ENCODE assay signal across 8 cellular contexts in genomic region chrX:53080628-53081580, GRCh38. TPM values are rescaled to one million over a fixed set of nuclear protein-coding genes. Genes with fewer than 3 reads are reported as not detected.
DNase-seq lines count a peak whose midpoint lies in the region; ATAC-seq and TF ChIP-seq lines count a peak whose summit lies in the region.

No MANE protein-coding gene starts in this region.

- peaks cover 9% of the 10 kb centered on the region for H3K36me3 Mint-ChIP-seq in type B pancreatic cell

- H3K36me3 ChIP-seq in cardiac muscle cell (peaks cover 4% of the 10 kb centered on the region), adrenal gland (replicated peaks in 1 of 2) (peaks cover 0 to 9% of the 10 kb centered on the region in 2 donors)

- peak overlapping the region; percentile 86 for H3K4me3 Mint-ChIP-seq in type B pancreatic cell

- ATAC-seq in Right ventricle myocardium superior (ENCODE audit: poor library complexity): no peak
- no peak for ATAC-seq in GM19035 (IDR thresholded peaks at IDR 0.05; ENCODE audit: unreplicated experiment)
- ATAC-seq in GM18505 (IDR thresholded peaks at IDR 0.05; ENCODE audit: unreplicated experiment): no peak

- H3K4me1 Mint-ChIP-seq in type B pancreatic cell (ENCODE audit: unreplicated experiment): peaks cover 21% of the 10 kb centered on the region

- TF ChIP-seq POLR2A in adrenal gland (IDR thresholded peaks at IDR 0.05) (no peak), GM18505 (IDR thresholded peaks at IDR 0.05; ENCODE audit: borderline replicate concordance, extremely low read depth, insufficient read depth, insufficient read length) (no peak)

- H3K27ac Mint-ChIP-seq in type B pancreatic cell: peak overlapping the region; percentile 87

- H3K27me3 ChIP-seq in cardiac muscle cell (no peaks in the 10 kb centered on the region), adrenal gland (no peaks in the 10 kb centered on the region)

- H3K4me3 ChIP-seq in cardiac muscle cell (peak overlapping the region; percentile 5), adrenal gland (peak overlapping the region in 1 of 4 donors; percentile 79)

- intact Hi-C loops in Right ventricle myocardium superior (cut with DNase I) (no loop called here), adrenal gland (cut with DNase I) (no loop called here)

- peak overlapping the region; percentile 87 for H3K27ac ChIP-seq in cardiac muscle cell
- H3K27ac ChIP-seq in adrenal gland: peak overlapping the region in 4 of 5 donors; percentile 44 to 97 (median 70)

- no peaks in the 10 kb centered on the region for H3K9me3 Mint-ChIP-seq in type B pancreatic cell

- WGBS in adrenal gland, 4 donors: 22 to 70% (median 38%) methylated on average over 4 to 17 of the region's 17 CpGs

- no peak for TF ChIP-seq CTCF in cardiac muscle cell (IDR thresholded peaks at IDR 0.05; ENCODE audit: low read depth, low read length)
- TF ChIP-seq CTCF in adrenal gland (IDR thresholded peaks at IDR 0.05): no peak
- no peak for TF ChIP-seq CTCF in type B pancreatic cell (conservative IDR thresholded peaks at IDR 0.05)

- H3K4me1 ChIP-seq in cardiac muscle cell (ENCODE audit: low read depth) (peaks cover 5% of the 10 kb centered on the region), adrenal gland (replicated peaks in 1 of 2) (peaks cover 3 to 7% of the 10 kb centered on the region in 2 donors)

- H3K9me3 ChIP-seq in cardiac muscle cell (ENCODE audit: low read depth): no peaks in the 10 kb centered on the region
- H3K9me3 ChIP-seq in adrenal gland (replicated peaks in 1 of 3): no peaks in the 10 kb centered on the region

- H3K27me3 Mint-ChIP-seq in type B pancreatic cell: no peaks in the 10 kb centered on the region

- DNase-seq in cardiac muscle cell (ENCODE audit: low read depth in 1 of 2, low spot score in 1 of 2) (peak in 1 of 2 donors; percentile 48), Right ventricle myocardium superior (no peak), adrenal gland (no peak), lung microvascular endothelial cell (ENCODE audit: low read depth in 2 of 2) (peak; percentile 18 to 40), type B pancreatic cell (ENCODE audit: extremely low spot score, unreplicated experiment) (peak; percentile 29), ecto neural progenitor cell (ENCODE audit: low spot score) (no peak)

RNA-seq across cellular contexts. Expression of gene TSPYL2, which starts 1.3 kb away (rescaled TPM):
- total RNA-seq in cardiac muscle cell (33.4 and 36.8 TPM in 2 replicates), Right ventricle myocardium superior (33.4 TPM), adrenal gland (100 to 1,000 TPM in 2 of 8 donors, 10 to 100 TPM in 6; 35.5 to 107 (median 85.6) TPM), lung microvascular endothelial cell (5.4 and 7.7 TPM in 2 replicates), type B pancreatic cell (ENCODE audit: low replicate concordance) (29.0 and 30.1 TPM in 2 replicates)
- polyA plus RNA-seq in cardiac muscle cell (36.1 and 50.8 TPM in 2 replicates), adrenal gland (100 to 1,000 TPM; 168 to 536 (median 308) TPM)

RNA-seq across cellular contexts. Expression of gene KANTR, which starts 13.0 kb away (rescaled TPM):
- 5.8 and 17.0 TPM in 2 replicates for total RNA-seq in cardiac muscle cell
- 9.8 and 10.5 TPM in 2 replicates for polyA plus RNA-seq in cardiac muscle cell
- total RNA-seq in Right ventricle myocardium superior: 3.6 TPM
- total RNA-seq in adrenal gland: 10 to 100 TPM in 3 of 8 donors, 1 to 10 TPM in 5; 4.1 to 21.2 (median 7.6) TPM
- 10 to 100 TPM in 2 of 3 donors, 1 to 10 TPM in 1; 3.6 to 27.8 (median 12.5) TPM for polyA plus RNA-seq in adrenal gland
- 3.7 and 6.0 TPM in 2 replicates for total RNA-seq in lung microvascular endothelial cell
- total RNA-seq in type B pancreatic cell (ENCODE audit: low replicate concordance): 6.1 and 14.4 TPM in 2 replicates

RNA-seq across cellular contexts. Expression of gene GPR173, which starts 32.3 kb away (rescaled TPM):
- total RNA-seq in cardiac muscle cell (4.8 and 12.6 TPM in 2 replicates), Right ventricle myocardium superior (0.67 TPM), adrenal gland (1 to 10 TPM in 7 of 8 donors, under 1 TPM in 1; 0.61 to 5.0 (median 2.1) TPM), lung microvascular endothelial cell (0.44 and 1.4 TPM in 2 replicates), type B pancreatic cell (ENCODE audit: low replicate concordance) (4.5 and 11.5 TPM in 2 replicates)
- polyA plus RNA-seq in cardiac muscle cell (3.6 and 3.8 TPM in 2 replicates), adrenal gland (1 to 10 TPM; 2.1 to 4.7 (median 4.0) TPM)

Comparison
In these comparisons a context has a peak if more than half of its experiments do, and no peak if none do; other contexts are left out.
1. DNase-seq: peak in lung microvascular endothelial cell (2 of 2) and type B pancreatic cell (single experiment); none in Right ventricle myocardium superior (single experiment), adrenal gland (0 of 7) and ecto neural progenitor cell (single experiment).